ENCODE assay signal across 24 cellular contexts in genomic region chr5:120600639-120601038, GRCh38.
DNase-seq lines count a peak whose midpoint lies in the region; ATAC-seq and TF ChIP-seq lines count a peak whose summit lies in the region.
"Had no signal": no experiment of that assay in that cellular context is flagged by ENCODE, and none has a peak within 500 bp of the region (broad histone marks: within the 10 kb centered on the region; RNA-seq: fewer than 3 reads in every experiment).

No MANE protein-coding gene starts in this region.

- H2BK120ac ChIP-seq in IMR-90 (ENCODE audit: low read depth, low read length) = no peak overlapping the region; the same call in 1 of the 2 replicates

- H3K4me2 ChIP-seq in IMR-90 (ENCODE audit: low read depth, low read length) = no peak overlapping the region
- H3K4me2 ChIP-seq: SK-N-SH had no signal

- TF ChIP-seq RAD21 in IMR-90 (IDR thresholded peaks at IDR 0.05; ENCODE audit: low read length) = no peak

- no CpG with 5 or more reads among the region's 4 CpGs for WGBS in IMR-90 (ENCODE audit: extremely low coverage in 2 of 2, insufficient read length in 1 of 2), 2 experiments

- H3K27me3 ChIP-seq in IMR-90 (ENCODE audit: control insufficient read depth, insufficient read depth, low read length) = no peaks in the 10 kb centered on the region
- no peaks in the 10 kb centered on the region for H3K27me3 ChIP-seq in RWPE2 (ENCODE audit: insufficient read depth, poor library complexity, severe bottlenecking)
- H3K27me3 ChIP-seq: BE2C, MG63 had no signal

- in situ Hi-C loops in IMR-90 (cut with MboI; ENCODE audit: low sequenced_read_pairs) = no loop called here

- intact Hi-C loops in IMR-90 (cut with micrococcal nuclease) = no loop called here

- H3K27ac ChIP-seq in IMR-90 (ENCODE audit: insufficient read depth, low read length) (no peak overlapping the region), RWPE2 (ENCODE audit: poor library complexity, severe bottlenecking) (peak overlapping the region; percentile 86), epithelial cell of prostate (peak overlapping the region; percentile 80)
- H3K27ac ChIP-seq: GM23248, RWPE1 had no signal

- H2BK20ac ChIP-seq in IMR-90 (ENCODE audit: low read depth, low read length) = peak overlapping the region; percentile 33; the same call in 1 of the 2 replicates

- no peak overlapping the region for H4K8ac ChIP-seq in IMR-90 (ENCODE audit: low read depth in 2 of 2, low read length in 2 of 2)

- POLR2A ChIA-PET in IMR-90 (lab: Charles Lee; ENCODE audit: unreplicated experiment) = no interaction called here

- H4K20me1 ChIP-seq in IMR-90 (ENCODE audit: insufficient read depth, low read length) = no peaks in the 10 kb centered on the region

- no peak overlapping the region for H3K23ac ChIP-seq in IMR-90 (ENCODE audit: low read depth, low read length)

- H3K14ac ChIP-seq in IMR-90 (replicated peaks; ENCODE audit: low read depth, low read length) = no peak overlapping the region

- H3K9ac ChIP-seq in IMR-90 (ENCODE audit: low read depth, low read length) = no peak overlapping the region
- H3K9ac ChIP-seq: GM23248, SK-N-SH had no signal

- no peak overlapping the region for H3K56ac ChIP-seq in IMR-90 (ENCODE audit: extremely low read depth, insufficient read depth, low read length)

- H2AK9ac ChIP-seq in IMR-90 (replicated peaks; ENCODE audit: low read depth, low read length, poor library complexity) = no peak overlapping the region

- no peak overlapping the region for H3K4me3 ChIP-seq in IMR-90 (ENCODE audit: insufficient read depth, low read depth, low read length)
- H3K4me3 ChIP-seq in RWPE2 (ENCODE audit: severe bottlenecking) = no peak overlapping the region
- H3K4me3 ChIP-seq: GM23248, MG63 had no signal

- peaks cover 11 to 37% of the 10 kb centered on the region in 2 experiments for H3K79me1 ChIP-seq in IMR-90 (ENCODE audit: low read depth in 1 of 2, low read length in 2 of 2)

- dilution Hi-C loops in IMR-90 (cut with HindIII; ENCODE audit: low sequenced_read_pairs, unreplicated experiment) = no loop called here

- no peak overlapping the region for H2AK5ac ChIP-seq in IMR-90 (ENCODE audit: low read depth, low read length)

- no peak overlapping the region for H2AFZ ChIP-seq in IMR-90 (replicated peaks; ENCODE audit: low read length, poor library complexity)
- H2AFZ ChIP-seq: GM23248 had no signal

- CTCF ChIA-PET in IMR-90 (lab: Yijun Ruan, JAX) = no interaction called here

- H3K9me3 ChIP-seq in IMR-90 (ENCODE audit: control insufficient read depth, insufficient read depth, low read length) (peaks cover 3% of the 10 kb centered on the region; the same call in 1 of the 2 replicates), RWPE2 (ENCODE audit: severe bottlenecking) (peaks cover 6% of the 10 kb centered on the region)
- H3K9me3 ChIP-seq: BE2C had no signal

- peak; percentile 86 for DNase-seq in DMS53 (lab: John Stamatoyannopoulos, UW)
- DNase-seq in IMR-90 = no peak
- DNase-seq in RWPE2 (ENCODE audit: low spot score) = no peak
- DNase-seq in epithelial cell of prostate (ENCODE audit: low read depth, low spot score) = no peak
- DNase-seq in left lobe of liver (ENCODE audit: low spot score) = no peak
- DNase-seq in activated CD8-positive, alpha-beta memory T cell treated with anti-CD3 and anti-CD28 coated beads, Interleukin-2, amount 50 U/mL, for 4 hours = no peak
- no peak for DNase-seq in NCI-H524 (lab: John Stamatoyannopoulos, UW)
- DNase-seq: ACHN; BE2C; CD8-positive, alpha-beta memory T cell; DMS 273 treated with DMSO at 0.1 percent for 48 hours; DND-41; GM23248; H9; KBM-7; MG63; NCI-H2029; NCI-H2227 treated with DMSO at 0.1 percent for 48 hours; NCI-H82; SK-N-SH; SW 1271 had no signal

- H3K18ac ChIP-seq in IMR-90 (ENCODE audit: low read depth, low read length) = no peak overlapping the region

- H3K4ac ChIP-seq in IMR-90 (ENCODE audit: low read depth, low read length) = no peak overlapping the region

- no peak overlapping the region for H4K5ac ChIP-seq in IMR-90 (ENCODE audit: low read depth, low read length)

- no peak for TF ChIP-seq CTCF in IMR-90 (conservative IDR thresholded peaks at IDR 0.05; ENCODE audit: low read depth, low read length)
- TF ChIP-seq CTCF in RWPE2 (IDR thresholded peaks at IDR 0.05; ENCODE audit: poor library complexity, severe bottlenecking) = no peak

- no peak for ATAC-seq in IMR-90 (ENCODE audit: low read depth)
- no peak for ATAC-seq in RWPE2 (ENCODE audit: low read depth)
- no peak for ATAC-seq in left lobe of liver
- ATAC-seq: HepG2, Panc1 had no signal

- no peaks in the 10 kb centered on the region for H3K36me3 ChIP-seq in IMR-90 (ENCODE audit: control insufficient read depth, insufficient read depth, low read length)
- 0 out of 2 replicates have a peak, but pooled peaks cover 4% of the 10 kb centered on the region for H3K36me3 ChIP-seq in RWPE2 (ENCODE audit: low read depth)
- H3K36me3 ChIP-seq: BE2C, MG63 had no signal

- peaks cover 6% of the 10 kb centered on the region for H3K4me1 ChIP-seq in IMR-90 (ENCODE audit: control insufficient read depth, insufficient read depth, low read length)
- peaks cover 40% of the 10 kb centered on the region for H3K4me1 ChIP-seq in RWPE2 (ENCODE audit: insufficient read depth, poor library complexity, severe bottlenecking)
- H3K4me1 ChIP-seq: BE2C had no signal

- peak overlapping the region; percentile 34; the same call in 1 of the 3 replicates for H2BK15ac ChIP-seq in IMR-90 (ENCODE audit: low read depth, low read length)

- peaks cover 3% of the 10 kb centered on the region for H3K9me1 ChIP-seq in IMR-90 (ENCODE audit: insufficient read depth, low read length)

- no peak overlapping the region for H2BK5ac ChIP-seq in IMR-90 (ENCODE audit: low read depth, low read length, poor library complexity, severe bottlenecking)

- no peak overlapping the region for H4K91ac ChIP-seq in IMR-90 (ENCODE audit: insufficient read depth, low read depth, low read length)

- BruUV-seq in IMR-90 (replicated peaks; lab: Mats Ljungman, UMichigan) = no TSS peak

- no peak for TF ChIP-seq POLR2A in IMR-90 (IDR thresholded peaks at IDR 0.05; ENCODE audit: low read depth, low read length)

TF ChIP-seq in IMR-90, 13 proteins besides CTCF, POLR2A, EP300 and RAD21:
- TF ChIP-seq RCOR1 (IDR thresholded peaks at IDR 0.05; ENCODE audit: insufficient replicate concordance, low read length) = no peak
- no peak for TF ChIP-seq FOS (IDR thresholded peaks at IDR 0.05; ENCODE audit: low read depth, low read length)
- no peak for TF ChIP-seq CEBPB (IDR thresholded peaks at IDR 0.05; ENCODE audit: low read depth, low read length)
- no peak for TF ChIP-seq SMC3 (IDR thresholded peaks at IDR 0.05; ENCODE audit: low read depth, low read length)
- no peak for TF ChIP-seq BHLHE40 (IDR thresholded peaks at IDR 0.05; ENCODE audit: low read depth, low read length)
- TF ChIP-seq NFE2L2 (IDR thresholded peaks at IDR 0.05; ENCODE audit: low read depth, low read length) = no peak
- TF ChIP-seq CHD1 (IDR thresholded peaks at IDR 0.05; ENCODE audit: low read depth, low read length) = no peak
- no peak for TF ChIP-seq RFX5 (IDR thresholded peaks at IDR 0.05; ENCODE audit: low read depth, low read length)
